8 cellular contexts compared by ENCODE assay signal in the genomic region with DNA sequence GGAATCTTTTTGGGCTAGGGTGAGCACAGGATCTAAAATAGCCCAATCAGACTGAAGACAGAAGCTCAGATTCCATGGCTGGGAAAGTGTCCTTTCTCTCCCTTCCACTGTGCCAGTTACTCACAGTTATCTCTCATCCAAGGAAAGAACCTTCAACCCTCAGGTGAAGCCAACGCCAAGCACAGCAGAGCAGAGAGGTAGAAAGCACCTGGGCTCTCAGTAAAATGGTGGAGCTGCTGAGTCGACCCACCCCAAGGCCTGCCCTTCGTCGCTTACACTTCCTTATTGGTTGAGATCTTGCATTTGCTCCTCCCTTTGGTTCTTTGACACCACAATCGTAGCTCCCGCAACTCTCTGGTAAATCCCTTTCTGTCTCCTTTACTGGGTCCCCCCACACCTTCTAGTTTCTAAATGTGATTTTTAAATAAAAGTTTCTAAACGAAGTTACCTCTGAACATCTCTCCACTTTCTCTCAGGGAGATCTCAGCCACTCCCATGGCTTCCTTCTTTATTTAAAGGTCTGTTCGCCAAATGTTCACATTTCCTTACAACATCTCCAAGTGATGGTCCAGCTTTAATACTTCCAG. TPM values are rescaled to one million over a fixed set of nuclear protein-coding genes. Genes with fewer than 3 reads are reported as not detected.
DNase-seq lines count a peak whose midpoint lies in the region; ATAC-seq and TF ChIP-seq lines count a peak whose summit lies in the region.

No MANE protein-coding gene starts in this region.

- ATAC-seq in GM19452 (IDR thresholded peaks at IDR 0.05; ENCODE audit: unreplicated experiment) (peak; percentile 92), HG03442 (IDR thresholded peaks at IDR 0.05; ENCODE audit: unreplicated experiment) (peak; percentile 19)
- peak; percentile 59 for ATAC-seq in activated naive CD8-positive, alpha-beta T cell treated with anti-CD3 and anti-CD28 coated beads, Interleukin-2, amount 10 ng/mL, durations not matched to agents 7 days and 5 days (ENCODE audit: low read depth)

- H3K36me3 ChIP-seq in Caco-2 (ENCODE audit: control insufficient read depth, insufficient read depth, low read length) (no peaks in the 10 kb centered on the region), suprapubic skin (no peaks in the 10 kb centered on the region)

- H3K27me3 Mint-ChIP-seq in Caco-2 (ENCODE audit: insufficient read depth, unreplicated experiment) (no peaks in the 10 kb centered on the region), glutamatergic neuron (ENCODE audit: unreplicated experiment) (peaks cover 5% of the 10 kb centered on the region), nephron progenitor cell (ENCODE audit: low read depth, poor library complexity) (peaks cover 16% of the 10 kb centered on the region)
- peaks cover 20% of the 10 kb centered on the region for H3K27me3 Mint-ChIP-seq in activated naive CD8-positive, alpha-beta T cell treated with anti-CD3 and anti-CD28 coated beads, Interleukin-2, amount 10 ng/mL, durations not matched to agents 7 days and 5 days

- H3K4me3 Mint-ChIP-seq in Caco-2 (ENCODE audit: unreplicated experiment): no peak overlapping the region
- H3K4me3 Mint-ChIP-seq in activated naive CD8-positive, alpha-beta T cell treated with anti-CD3 and anti-CD28 coated beads, Interleukin-2, amount 10 ng/mL, durations not matched to agents 7 days and 5 days: peak overlapping the region; percentile 78
- H3K4me3 Mint-ChIP-seq in glutamatergic neuron (ENCODE audit: unreplicated experiment): no peak overlapping the region
- no peak overlapping the region for H3K4me3 Mint-ChIP-seq in nephron progenitor cell

- no peak for TF ChIP-seq EP300 in suprapubic skin (IDR thresholded peaks at IDR 0.05)

- POLR2A ChIA-PET in Caco-2 (lab: Charles Lee): interaction anchor here (0.5 to 1.0 kb wide), 2 partner anchors 42 to 64 kb away, joined by 3 read pairs; no protein-coding TSS in a partner anchor
- POLR2A ChIA-PET in activated naive CD8-positive, alpha-beta T cell treated with anti-CD3 and anti-CD28 coated beads, Interleukin-2, amount 10 ng/mL, durations not matched to agents 7 days and 5 days (lab: Charles Lee): interaction anchor here (0.6 to 2.8 kb wide), 5 partner anchors 11 to 1148 kb away, joined by 3 to 12 read pairs (median 4); partner anchors contain the start of gene SLC30A1

- peaks cover 70% of the 10 kb centered on the region for H3K4me1 ChIP-seq in Caco-2
- peaks cover 30% of the 10 kb centered on the region for H3K4me1 ChIP-seq in suprapubic skin

- TF ChIP-seq CTCF in Caco-2 (IDR thresholded peaks at IDR 0.05; ENCODE audit: insufficient read depth in 1 of 2, low read depth in 1 of 2, low read length in 1 of 2, severe bottlenecking in 1 of 2, unreplicated experiment in 1 of 2) (no peak), suprapubic skin (IDR thresholded peaks at IDR 0.05) (no peak), glutamatergic neuron (IDR thresholded peaks at IDR 0.05; ENCODE audit: partially characterized antibody, unreplicated experiment) (no peak), nephron progenitor cell (IDR thresholded peaks at IDR 0.05) (no peak)

- no peaks in the 10 kb centered on the region for H3K9me3 ChIP-seq in Caco-2
- no peaks in the 10 kb centered on the region for H3K9me3 ChIP-seq in suprapubic skin

- TF ChIP-seq POLR2A in suprapubic skin (IDR thresholded peaks at IDR 0.05): no peak

- no peaks in the 10 kb centered on the region for H3K36me3 Mint-ChIP-seq in Caco-2 (ENCODE audit: insufficient read depth, unreplicated experiment)
- H3K36me3 Mint-ChIP-seq in activated naive CD8-positive, alpha-beta T cell treated with anti-CD3 and anti-CD28 coated beads, Interleukin-2, amount 10 ng/mL, durations not matched to agents 7 days and 5 days: peaks cover 2% of the 10 kb centered on the region
- H3K36me3 Mint-ChIP-seq in glutamatergic neuron (ENCODE audit: unreplicated experiment): no peaks in the 10 kb centered on the region
- no peaks in the 10 kb centered on the region for H3K36me3 Mint-ChIP-seq in nephron progenitor cell (ENCODE audit: low read depth)

- H3K27ac Mint-ChIP-seq in Caco-2 (ENCODE audit: unreplicated experiment): peak overlapping the region; percentile 71
- H3K27ac Mint-ChIP-seq in activated naive CD8-positive, alpha-beta T cell treated with anti-CD3 and anti-CD28 coated beads, Interleukin-2, amount 10 ng/mL, durations not matched to agents 7 days and 5 days: peak overlapping the region; percentile 91
- H3K27ac Mint-ChIP-seq in glutamatergic neuron (ENCODE audit: unreplicated experiment): no peak overlapping the region
- no peak overlapping the region for H3K27ac Mint-ChIP-seq in nephron progenitor cell

- CTCF ChIA-PET in Caco-2 (lab: Charles Lee): no interaction called here

- DNase-seq in Caco-2: no peak
- DNase-seq in activated naive CD8-positive, alpha-beta T cell treated with anti-CD3 and anti-CD28 coated beads, Interleukin-2, amount 10 ng/mL, durations not matched to agents 7 days and 5 days: no peak
- no peak for DNase-seq in suprapubic skin (ENCODE audit: low spot score in 2 of 2)
- DNase-seq in glutamatergic neuron: no peak
- DNase-seq in nephron progenitor cell: no peak
- no peak for DNase-seq in NCI-H226

- H3K4me1 Mint-ChIP-seq in Caco-2 (ENCODE audit: low read depth, unreplicated experiment) (peaks cover 77% of the 10 kb centered on the region), glutamatergic neuron (ENCODE audit: low read depth, unreplicated experiment) (peaks cover 10% of the 10 kb centered on the region), nephron progenitor cell (peaks cover 52% of the 10 kb centered on the region)
- H3K4me1 Mint-ChIP-seq in activated naive CD8-positive, alpha-beta T cell treated with anti-CD3 and anti-CD28 coated beads, Interleukin-2, amount 10 ng/mL, durations not matched to agents 7 days and 5 days: peaks cover 25% of the 10 kb centered on the region

- H3K27me3 ChIP-seq in Caco-2 (replicated peaks; ENCODE audit: control insufficient read depth, insufficient read depth, low read length) (no peaks in the 10 kb centered on the region), suprapubic skin (no peaks in the 10 kb centered on the region)

- H3K9me3 Mint-ChIP-seq in Caco-2 (ENCODE audit: unreplicated experiment) (no peaks in the 10 kb centered on the region), glutamatergic neuron (ENCODE audit: unreplicated experiment) (no peaks in the 10 kb centered on the region), nephron progenitor cell (no peaks in the 10 kb centered on the region)
- H3K9me3 Mint-ChIP-seq in activated naive CD8-positive, alpha-beta T cell treated with anti-CD3 and anti-CD28 coated beads, Interleukin-2, amount 10 ng/mL, durations not matched to agents 7 days and 5 days: no peaks in the 10 kb centered on the region

- H3K4me3 ChIP-seq in Caco-2 (ENCODE audit: low read depth, low read length): no peak overlapping the region
- H3K4me3 ChIP-seq in suprapubic skin: peak overlapping the region; percentile 17

- no TSS peak for BruUV-seq in Caco-2 (replicated peaks; lab: Mats Ljungman, UMichigan)

- intact Hi-C loops in Caco-2 (cut with micrococcal nuclease; ENCODE audit: unreplicated experiment): no loop called here

- WGBS in suprapubic skin: 87% methylated on average over 8 of the region's 8 CpGs

- H3K27ac ChIP-seq in suprapubic skin: no peak overlapping the region

RNA-seq across cellular contexts. Expression of gene SLC30A1, which starts 27.5 kb away (rescaled TPM):
- total RNA-seq in Caco-2 (2022) (21.6 and 26.6 TPM in 2 replicates), suprapubic skin (10 to 100 TPM in 3 of 4 donors, 1 to 10 TPM in 1; 8.9 to 42.5 (median 29.8) TPM), glutamatergic neuron (ENCODE audit: unreplicated experiment) (3.1 TPM)
- 10 to 100 TPM; 11.9 to 13.2 TPM for total RNA-seq in activated naive CD8-positive, alpha-beta T cell treated with anti-CD3 and anti-CD28 coated beads, Interleukin-2, amount 10 ng/mL, durations not matched to agents 7 days and 5 days

Comparison
In these comparisons a context has a peak if more than half of its experiments do, and no peak if none do; other contexts are left out.
1. H3K27ac Mint-ChIP-seq: peak in Caco-2 (single experiment) and activated naive CD8-positive, alpha-beta T cell treated with anti-CD3 and anti-CD28 coated beads, Interleukin-2, amount 10 ng/mL, durations not matched to agents 7 days and 5 days (single experiment); none in glutamatergic neuron (single experiment) and nephron progenitor cell (single experiment).
2. ATAC-seq: peak in every context shown above with its lines; median percentile 92 in GM19452; 59 in activated naive CD8-positive, alpha-beta T cell treated with anti-CD3 and anti-CD28 coated beads, Interleukin-2, amount 10 ng/mL, durations not matched to agents 7 days and 5 days; 19 in HG03442.